ENCODE assay signal across 9 cellular contexts in the genomic region with DNA sequence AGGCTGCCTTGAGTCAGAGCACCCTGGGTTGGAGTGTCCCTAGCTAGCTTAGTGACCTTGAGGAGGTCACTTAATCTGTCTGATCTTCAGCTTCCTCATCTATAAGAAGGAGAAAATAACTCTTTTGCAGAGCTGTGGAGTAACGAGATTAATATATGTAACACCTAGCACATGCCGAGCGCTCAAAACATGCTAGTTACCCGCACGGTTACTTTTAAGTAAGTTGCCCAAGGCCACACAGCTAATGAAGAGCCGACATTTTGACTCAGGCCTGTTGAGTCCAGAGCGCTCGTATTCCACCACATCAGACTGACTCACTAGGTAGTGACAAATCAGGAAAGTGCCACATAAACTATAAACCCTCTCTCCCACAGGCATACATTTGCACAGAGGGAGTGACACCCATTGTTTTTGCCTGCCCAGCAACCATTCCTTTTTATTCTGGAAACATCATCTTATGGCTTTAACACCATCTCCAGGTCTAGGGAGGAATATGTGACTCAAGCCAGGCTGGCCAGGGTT. TPM values are rescaled to one million over a fixed set of nuclear protein-coding genes. Genes with fewer than 3 reads are reported as not detected.
DNase-seq lines count a peak whose midpoint lies in the region; ATAC-seq and TF ChIP-seq lines count a peak whose summit lies in the region.
"Had no signal": no experiment of that assay in that cellular context is flagged by ENCODE, and none has a peak within 500 bp of the region (broad histone marks: within the 10 kb centered on the region; RNA-seq: fewer than 3 reads in every experiment).

No MANE protein-coding gene starts in this region.

- H3K79me2 ChIP-seq in mesendoderm (ENCODE audit: control insufficient read depth, insufficient read depth, low read length): no peaks in the 10 kb centered on the region

- intact Hi-C loops in ascending aorta (cut with DNase I): loop anchor here (2.0 to 10.0 kb wide), 3 partner anchors 27 to 437 kb away; no protein-coding TSS in a partner anchor

- H2BK120ac ChIP-seq in mesendoderm (ENCODE audit: low read depth, low read length): peak overlapping the region; percentile 18

- no peak overlapping the region for H3K4me3 Mint-ChIP-seq in nephron progenitor cell

- DNase-seq in BJ (ENCODE audit: low read depth): peak; percentile 39
- DNase-seq in LHCN-M2 (ENCODE audit: low read depth): peak; percentile 74
- DNase-seq in ascending aorta (ENCODE audit: low spot score in 2 of 2): no peak
- no peak for DNase-seq in mesendoderm
- no peak for DNase-seq in NCI-H2107 treated with DMSO at 0.1 percent for 48 hours (lab: John Stamatoyannopoulos, UW; ENCODE audit: unreplicated experiment)
- no peak for DNase-seq in GM13977 (ENCODE audit: low spot score)
- DNase-seq in nephron progenitor cell: no peak

- H3K27ac Mint-ChIP-seq in nephron progenitor cell: no peak overlapping the region

- H3K79me1 ChIP-seq in mesendoderm (ENCODE audit: low read length): no peaks in the 10 kb centered on the region

- H3K9me3 ChIP-seq in ascending aorta: no peaks in the 10 kb centered on the region

- H3K4me3 ChIP-seq in BJ (ENCODE audit: low read depth, low read length) (no peak overlapping the region), ascending aorta (no peak overlapping the region), mesendoderm (ENCODE audit: low read length) (no peak overlapping the region)

- H3K18ac ChIP-seq in mesendoderm (ENCODE audit: low read length): peak overlapping the region; percentile 28

- no peak overlapping the region for H4K5ac ChIP-seq in mesendoderm (ENCODE audit: low read length)

- H3K23ac ChIP-seq in mesendoderm (ENCODE audit: low read length): no peak overlapping the region

- no peak overlapping the region for H3K4me2 ChIP-seq in mesendoderm (ENCODE audit: low read length)

- POLR2A ChIA-PET in BJ (lab: Charles Lee): no interaction called here

- H3K36me3 Mint-ChIP-seq in nephron progenitor cell (ENCODE audit: low read depth): no peaks in the 10 kb centered on the region

- peak overlapping the region; percentile 78 for H2BK5ac ChIP-seq in mesendoderm (ENCODE audit: low read length)

- H3K36me3 ChIP-seq in BJ (ENCODE audit: control insufficient read depth, insufficient read depth, low read length): no peaks in the 10 kb centered on the region
- no peaks in the 10 kb centered on the region for H3K36me3 ChIP-seq in ascending aorta
- no peaks in the 10 kb centered on the region for H3K36me3 ChIP-seq in mesendoderm (ENCODE audit: control insufficient read depth, insufficient read depth, low read length)

- no peaks in the 10 kb centered on the region for H3K27me3 ChIP-seq in BJ (ENCODE audit: control insufficient read depth, insufficient read depth, low read length)
- no peaks in the 10 kb centered on the region for H3K27me3 ChIP-seq in ascending aorta
- H3K27me3 ChIP-seq in mesendoderm (ENCODE audit: insufficient read depth, low read length, poor library complexity): no peaks in the 10 kb centered on the region

- H3K9ac ChIP-seq in mesendoderm (ENCODE audit: low read length): no peak overlapping the region

- no peak overlapping the region for H4K8ac ChIP-seq in mesendoderm (ENCODE audit: low read depth, low read length)

- peaks cover 7% of the 10 kb centered on the region for H3K27me3 Mint-ChIP-seq in nephron progenitor cell (ENCODE audit: low read depth, poor library complexity)

- peak overlapping the region; percentile 62 for H3K56ac ChIP-seq in mesendoderm (ENCODE audit: low read length)

- H3K9me3 Mint-ChIP-seq in nephron progenitor cell: no peaks in the 10 kb centered on the region

- H3K4me1 Mint-ChIP-seq in nephron progenitor cell: peaks cover 67% of the 10 kb centered on the region

- H2AK5ac ChIP-seq in mesendoderm (ENCODE audit: low read length): peak overlapping the region; percentile 94

- H3K27ac ChIP-seq in ascending aorta: peak overlapping the region; percentile 88 to 94
- peak overlapping the region; percentile 56 for H3K27ac ChIP-seq in mesendoderm (ENCODE audit: low read depth, low read length)

- TF ChIP-seq CTCF in BJ (IDR thresholded peaks at IDR 0.05; ENCODE audit: insufficient read depth, low read depth, low read length) (no peak), ascending aorta (IDR thresholded peaks at IDR 0.05) (no peak), GM13977 (IDR thresholded peaks at IDR 0.05; ENCODE audit: extremely low read depth, insufficient read depth, missing control alignments) (no peak), nephron progenitor cell (IDR thresholded peaks at IDR 0.05) (no peak)

- H3K4me1 ChIP-seq in ascending aorta (peaks cover 2 to 30% of the 10 kb centered on the region in 2 donors), mesendoderm (ENCODE audit: control insufficient read depth, low read depth, low read length) (peaks cover 18% of the 10 kb centered on the region)

- H2BK15ac ChIP-seq in mesendoderm (replicated peaks; ENCODE audit: low read depth): peak overlapping the region; percentile 37

- no peak overlapping the region for H3K4ac ChIP-seq in mesendoderm (ENCODE audit: low read depth, low read length)

- WGBS in mesendoderm (ENCODE audit: extremely low coverage, insufficient coverage, low lambda C conversion rate): no CpG with 5 or more reads among the region's 8 CpGs

- in situ Hi-C loops in GM13977 (cut with MboI; ENCODE audit: low pct_unique_long_range_greater_than_20kb, low sequenced_read_pairs, unreplicated experiment): no loop called here

- CTCF ChIA-PET in BJ (lab: Yijun Ruan, JAX): interaction anchor here (0.8 to 1.1 kb wide), 3 partner anchors 39 to 308 kb away, joined by 3 to 4 read pairs (median 3); no protein-coding TSS in a partner anchor

- no peak for ATAC-seq in HG03565 (IDR thresholded peaks at IDR 0.05; ENCODE audit: unreplicated experiment)
- ATAC-seq: Right ventricle myocardium inferior had no signal

RNA-seq across cellular contexts. Expression of a gene that starts 42.4 kb away (rescaled TPM):
- polyA plus RNA-seq in BJ (2011; rRNA removed): 15.0 and 18.8 TPM in 2 replicates
- polyA minus RNA-seq in BJ (2011; rRNA and poly(A)+ RNA removed): 26.1 and 27.5 TPM in 2 replicates
- 19.8 and 21.0 TPM in 2 replicates for total RNA-seq in LHCN-M2 (2014; rRNA removed)
- 32.6 TPM for polyA plus RNA-seq in LHCN-M2 (2012)
- total RNA-seq in ascending aorta: 52.2 TPM
- polyA plus RNA-seq in mesendoderm (2013, experiment 1 of 2): 22.9 TPM
- 23.5 TPM for polyA plus RNA-seq in mesendoderm (2013, experiment 2 of 2)

Comparison
In these comparisons a context has a peak if more than half of its experiments do, and no peak if none do; other contexts are left out.
1. DNase-seq: peak in BJ (single experiment) and LHCN-M2 (single experiment); none in ascending aorta (0 of 2), mesendoderm (single experiment), NCI-H2107 treated with DMSO at 0.1 percent for 48 hours (single experiment), GM13977 (single experiment) and nephron progenitor cell (single experiment).